8 cellular contexts compared by ENCODE assay signal in the genomic region with DNA sequence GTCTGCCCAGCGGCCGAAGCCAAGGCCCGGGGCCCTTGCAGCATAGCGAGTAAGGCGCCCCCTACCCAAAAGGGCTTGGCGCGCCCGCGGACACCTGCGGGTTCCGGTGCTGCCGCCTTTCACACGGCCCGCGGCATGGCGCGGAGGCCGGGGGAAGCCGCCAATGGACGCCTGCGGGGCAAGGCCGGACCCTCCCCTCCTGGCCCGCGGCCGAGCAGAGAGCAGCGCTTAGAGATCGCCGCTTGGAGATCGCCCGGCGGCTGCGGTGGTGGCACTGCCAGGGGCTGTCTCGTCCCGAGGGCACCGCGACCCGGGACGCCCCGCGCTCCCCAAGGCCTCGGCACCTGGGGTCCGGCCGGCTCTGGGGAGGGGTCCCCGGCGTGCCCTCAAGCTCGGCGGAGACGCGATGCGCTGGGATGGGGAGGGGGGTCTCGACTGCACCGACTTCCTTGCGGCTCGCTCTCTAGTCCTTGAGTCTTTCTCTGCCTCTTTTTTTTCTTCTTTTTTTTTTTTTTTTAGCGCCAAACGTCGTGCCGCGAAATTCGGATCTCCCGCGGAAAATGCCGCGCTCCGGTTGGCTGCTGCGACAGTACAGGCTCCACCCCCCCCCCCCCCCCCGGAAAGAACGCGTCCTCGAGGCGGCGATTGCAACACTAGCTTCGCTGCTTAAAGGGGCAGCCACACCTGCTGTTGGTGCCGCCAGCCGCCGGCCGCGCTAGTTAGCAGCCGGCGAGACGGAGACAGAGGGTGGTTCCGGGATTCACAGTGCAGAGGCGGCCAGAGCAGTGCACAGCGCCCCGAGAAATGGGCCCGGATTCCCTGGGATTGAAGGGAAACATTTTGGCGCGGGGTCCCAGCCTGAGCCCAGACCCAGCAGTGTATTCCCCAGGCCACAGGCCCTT. TPM values are rescaled to one million over a fixed set of nuclear protein-coding genes. Genes with fewer than 3 reads are reported as not detected.
A peak's percentile ranks its signal among the peaks of the same experiment; 100 is the strongest.
DNase-seq lines count a peak whose midpoint lies in the region; ATAC-seq and TF ChIP-seq lines count a peak whose summit lies in the region.

A gene with protein sequence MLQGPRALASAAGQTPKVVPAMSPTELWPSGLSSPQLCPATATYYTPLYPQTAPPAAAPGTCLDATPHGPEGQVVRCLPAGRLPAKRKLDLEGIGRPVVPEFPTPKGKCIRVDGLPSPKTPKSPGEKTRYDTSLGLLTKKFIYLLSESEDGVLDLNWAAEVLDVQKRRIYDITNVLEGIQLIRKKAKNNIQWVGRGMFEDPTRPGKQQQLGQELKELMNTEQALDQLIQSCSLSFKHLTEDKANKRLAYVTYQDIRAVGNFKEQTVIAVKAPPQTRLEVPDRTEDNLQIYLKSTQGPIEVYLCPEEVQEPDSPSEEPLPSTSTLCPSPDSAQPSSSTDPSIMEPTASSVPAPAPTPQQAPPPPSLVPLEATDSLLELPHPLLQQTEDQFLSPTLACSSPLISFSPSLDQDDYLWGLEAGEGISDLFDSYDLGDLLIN (minus strand): TSS at position 484 of the 902 bp plus-strand sequence. CDS start 440 bp downstream, at position 44.

- H3F3A ChIP-seq in Loucy (ENCODE audit: low read depth): peaks cover 21% of the 10 kb centered on the region
- H3F3A ChIP-seq in neural progenitor cell (ENCODE audit: low read depth): peaks cover 35% of the 10 kb centered on the region

- H3K27me3 ChIP-seq in CD8-positive, alpha-beta memory T cell (ENCODE audit: insufficient read depth, low read length, poor library complexity, severe bottlenecking): no peaks in the 10 kb centered on the region
- H3K27me3 ChIP-seq in Loucy (ENCODE audit: insufficient read depth, low read length, poor library complexity, severe bottlenecking): peaks cover 5% of the 10 kb centered on the region
- H3K27me3 ChIP-seq in RWPE2 (ENCODE audit: insufficient read depth, poor library complexity, severe bottlenecking): no peaks in the 10 kb centered on the region
- H3K27me3 ChIP-seq in neural progenitor cell: peaks cover 22% of the 10 kb centered on the region
- H3K27me3 ChIP-seq in stomach smooth muscle (ENCODE audit: control insufficient read depth in 1 of 2, insufficient read depth in 2 of 2, low read length in 2 of 2): peaks cover 17 to 18% of the 10 kb centered on the region in 2 donors

- peak within 1 kb of the TSS; percentile 98 for H3K9ac ChIP-seq in Loucy (ENCODE audit: low read depth, low read length, poor library complexity, severe bottlenecking)
- H3K9ac ChIP-seq in neural progenitor cell: no peak within 1 kb of the TSS
- H3K9ac ChIP-seq in stomach smooth muscle (ENCODE audit: low read length in 2 of 2): peak within 1 kb of the TSS; percentile 51 to 60

- peak within 1 kb of the TSS; percentile 95 for H3K4me2 ChIP-seq in Loucy (ENCODE audit: low read depth, low read length, poor library complexity, severe bottlenecking)
- H3K4me2 ChIP-seq in neural progenitor cell: peak within 1 kb of the TSS; percentile 88

- H3K4me3 Mint-ChIP-seq in CD8-positive, alpha-beta memory T cell: peak within 1 kb of the TSS; percentile 81 to 94 (median 86)
- peak within 1 kb of the TSS; percentile 91 for H3K4me3 Mint-ChIP-seq in neural progenitor cell

- H3K36me3 Mint-ChIP-seq in CD8-positive, alpha-beta memory T cell: no peaks in the 10 kb centered on the region
- H3K36me3 Mint-ChIP-seq in neural progenitor cell: no peaks in the 10 kb centered on the region

- peaks cover 0 to under 1% of the 10 kb centered on the region in 2 donors for H3K27me3 Mint-ChIP-seq in CD8-positive, alpha-beta memory T cell
- peaks cover 9% of the 10 kb centered on the region for H3K27me3 Mint-ChIP-seq in neural progenitor cell (ENCODE audit: insufficient read depth, low read depth)

- CTCF ChIA-PET in CD8-positive, alpha-beta memory T cell (lab: Charles Lee): interaction anchor here (1.4 to 34.1 kb wide), 6 partner anchors 9 to 106 kb away, joined by 4 to 588 read pairs (median 17); no protein-coding TSS in a partner anchor

- H3K36me3 ChIP-seq in CD8-positive, alpha-beta memory T cell (ENCODE audit: insufficient read depth, low read length): no peaks in the 10 kb centered on the region
- H3K36me3 ChIP-seq in Loucy (ENCODE audit: insufficient read depth, low read length) (no peaks in the 10 kb centered on the region), RWPE2 (ENCODE audit: low read depth) (no peaks in the 10 kb centered on the region), neural progenitor cell (no peaks in the 10 kb centered on the region), stomach smooth muscle (ENCODE audit: control insufficient read depth in 2 of 2, insufficient read depth in 2 of 2, low read length in 2 of 2) (no peaks in the 10 kb centered on the region)

- H3K4me3 ChIP-seq in CD8-positive, alpha-beta memory T cell (ENCODE audit: low read length): peak within 1 kb of the TSS; percentile 49
- peak within 1 kb of the TSS; percentile 93 for H3K4me3 ChIP-seq in Loucy (ENCODE audit: low read length, poor library complexity, severe bottlenecking)
- H3K4me3 ChIP-seq in RWPE2 (ENCODE audit: severe bottlenecking): peak within 1 kb of the TSS; percentile 56
- peak within 1 kb of the TSS; percentile 65 for H3K4me3 ChIP-seq in fibroblast of villous mesenchyme (ENCODE audit: low read depth, low read length)
- peak within 1 kb of the TSS; percentile 65 for H3K4me3 ChIP-seq in neural progenitor cell
- H3K4me3 ChIP-seq in stomach smooth muscle (ENCODE audit: low read length in 2 of 2): peak within 1 kb of the TSS; percentile 62 to 70

- no peaks in the 10 kb centered on the region for H3K9me3 ChIP-seq in CD8-positive, alpha-beta memory T cell (ENCODE audit: low read length)
- H3K9me3 ChIP-seq in Loucy (ENCODE audit: insufficient read depth, low read depth, low read length): no peaks in the 10 kb centered on the region
- H3K9me3 ChIP-seq in RWPE2 (ENCODE audit: severe bottlenecking): no peaks in the 10 kb centered on the region
- no peaks in the 10 kb centered on the region for H3K9me3 ChIP-seq in neural progenitor cell (ENCODE audit: low read depth)
- H3K9me3 ChIP-seq in stomach smooth muscle (ENCODE audit: control insufficient read depth in 2 of 2, low read length in 2 of 2): no peaks in the 10 kb centered on the region

- POLR2A ChIA-PET in CD8-positive, alpha-beta memory T cell (lab: Charles Lee): interaction anchor here (0.5 to 1.2 kb wide), 5 partner anchors 17 to 187 kb away, joined by 3 to 7 read pairs (median 3); a partner anchor contains a TSS

- peak; percentile 75 to 90 (median 78) for DNase-seq in CD8-positive, alpha-beta memory T cell
- DNase-seq in RWPE2 (ENCODE audit: low spot score) (peak; percentile 85), fibroblast of villous mesenchyme (ENCODE audit: low read depth) (peak; percentile 91), neural progenitor cell (ENCODE audit: low spot score) (peak; percentile 94)
- DNase-seq in activated effector memory CD4-positive, alpha-beta T cell treated with Interleukin-2 at 50 U/mL for 16 hours: peak; percentile 81

- peaks cover 15% of the 10 kb centered on the region for H4K20me1 ChIP-seq in Loucy (ENCODE audit: insufficient read depth, low read length, poor library complexity, severe bottlenecking)
- peaks cover 20% of the 10 kb centered on the region for H4K20me1 ChIP-seq in neural progenitor cell (ENCODE audit: low read depth)

- H3K9me2 ChIP-seq in Loucy (replicated peaks; ENCODE audit: low read depth, low read length): no peaks in the 10 kb centered on the region

- H3K79me2 ChIP-seq in Loucy (ENCODE audit: insufficient read depth, low read length) (peaks cover 43% of the 10 kb centered on the region), neural progenitor cell (ENCODE audit: low read depth) (peaks cover 12% of the 10 kb centered on the region)

- peak; percentile 35 for TF ChIP-seq CTCF in Loucy (conservative IDR thresholded peaks at IDR 0.05; ENCODE audit: low read length)
- peak; percentile 4 for TF ChIP-seq CTCF in RWPE2 (IDR thresholded peaks at IDR 0.05; ENCODE audit: poor library complexity, severe bottlenecking)
- TF ChIP-seq CTCF in fibroblast of villous mesenchyme (IDR thresholded peaks at IDR 0.05; ENCODE audit: insufficient read depth, low read depth, low read length): peak; percentile 16
- TF ChIP-seq CTCF in neural progenitor cell (IDR thresholded peaks at IDR 0.05): peak; percentile 34

- H3K4me1 ChIP-seq in CD8-positive, alpha-beta memory T cell (ENCODE audit: insufficient read depth, low read length): peaks cover 70% of the 10 kb centered on the region
- H3K4me1 ChIP-seq in Loucy (ENCODE audit: insufficient read depth, low read length, poor library complexity, severe bottlenecking): peaks cover 76% of the 10 kb centered on the region
- peaks cover 10% of the 10 kb centered on the region for H3K4me1 ChIP-seq in RWPE2 (ENCODE audit: insufficient read depth, poor library complexity, severe bottlenecking)
- H3K4me1 ChIP-seq in neural progenitor cell: peaks cover 20% of the 10 kb centered on the region
- H3K4me1 ChIP-seq in stomach smooth muscle (ENCODE audit: control insufficient read depth, insufficient read depth, low read length): peaks cover 24% of the 10 kb centered on the region

- H2AFZ ChIP-seq in Loucy (ENCODE audit: low read length) (peak within 1 kb of the TSS; percentile 91), neural progenitor cell (replicated peaks) (peak within 1 kb of the TSS; percentile 99)

- peaks cover 70 to 80% (median 75%) of the 10 kb centered on the region in 3 donors for H3K4me1 Mint-ChIP-seq in CD8-positive, alpha-beta memory T cell
- peaks cover 45% of the 10 kb centered on the region for H3K4me1 Mint-ChIP-seq in neural progenitor cell

- H3K9me3 Mint-ChIP-seq in CD8-positive, alpha-beta memory T cell: no peaks in the 10 kb centered on the region
- H3K9me3 Mint-ChIP-seq in neural progenitor cell: no peaks in the 10 kb centered on the region

- H3K27ac Mint-ChIP-seq in CD8-positive, alpha-beta memory T cell: peak within 1 kb of the TSS; percentile 80 to 95 (median 87)
- peak within 1 kb of the TSS; percentile 33 for H3K27ac Mint-ChIP-seq in neural progenitor cell

- ATAC-seq in GM21360 (IDR thresholded peaks at IDR 0.05; ENCODE audit: unreplicated experiment): peak; percentile 46
- ATAC-seq in RWPE2 (ENCODE audit: low read depth): peak; percentile 57

- H3K27ac ChIP-seq in CD8-positive, alpha-beta memory T cell (ENCODE audit: low read depth, low read length): peak within 1 kb of the TSS; percentile 25
- H3K27ac ChIP-seq in RWPE2 (ENCODE audit: poor library complexity, severe bottlenecking) (no peak within 1 kb of the TSS), neural progenitor cell (no peak within 1 kb of the TSS), stomach smooth muscle (ENCODE audit: low read length) (peak within 1 kb of the TSS; percentile 41)

RNA-seq across cellular contexts. Expression of the gene that starts here (rescaled TPM):
- total RNA-seq in CD8-positive, alpha-beta memory T cell: 10 to 100 TPM; 19.1 to 19.6 TPM
- 0.76 TPM for polyA plus RNA-seq in CD8-positive, alpha-beta memory T cell
- 2.2 and 2.9 TPM in 2 replicates for total RNA-seq in fibroblast of villous mesenchyme
- total RNA-seq in neural progenitor cell (ENCODE audit: low replicate concordance): 3.4 and 7.0 TPM in 2 replicates

Comparison
In these comparisons a context has a peak if more than half of its experiments do, and no peak if none do; other contexts are left out.
1. H3K27ac ChIP-seq: peak in CD8-positive, alpha-beta memory T cell (single experiment) and stomach smooth muscle (single experiment); none in RWPE2 (single experiment) and neural progenitor cell (single experiment).
2. Peak in every context shown above with its lines, with median percentiles within 50 percentile points of each other: DNase-seq, H3K4me3 ChIP-seq and CTCF ChIP-seq.